Comparison of ENCODE assay signal across 8 cellular contexts in genomic region chr2:10043256-10043905, GRCh38. TPM values are rescaled to one million over a fixed set of nuclear protein-coding genes. Genes with fewer than 3 reads are reported as not detected.
DNase-seq lines count a peak whose midpoint lies in the region; ATAC-seq and TF ChIP-seq lines count a peak whose summit lies in the region.

TSS of gene KLF11 (plus strand) at chr2:10043550. CDS start at chr2:10043717, 167 bp downstream.

- H3K79me2 ChIP-seq in neural cell (replicated peaks; ENCODE audit: insufficient read depth, low read length): no peaks in the 10 kb centered on the region

- TF ChIP-seq RAD21 in neural cell (conservative IDR thresholded peaks at IDR 0.05): no peak

- TF ChIP-seq CTCF in RWPE1 (conservative IDR thresholded peaks at IDR 0.05; ENCODE audit: low read depth) (no peak), fibroblast of villous mesenchyme (IDR thresholded peaks at IDR 0.05; ENCODE audit: insufficient read depth, low read depth, low read length) (no peak), neural cell (IDR thresholded peaks at IDR 0.05; ENCODE audit: poor library complexity, severe bottlenecking) (no peak)

- H3F3A ChIP-seq in neural cell (ENCODE audit: insufficient read depth, low read length, poor library complexity, severe bottlenecking): no peaks in the 10 kb centered on the region

- H3K4me3 ChIP-seq in Jurkat, Clone E6-1 (ENCODE audit: low read length): peak within 1 kb of the TSS; percentile 28
- H3K4me3 ChIP-seq in fibroblast of villous mesenchyme (ENCODE audit: low read depth, low read length) (peak within 1 kb of the TSS; percentile 71), neural cell (ENCODE audit: low read length) (peak within 1 kb of the TSS; percentile 63)

- peak; percentile 51 for ATAC-seq in GM21717 (IDR thresholded peaks at IDR 0.05; ENCODE audit: unreplicated experiment)
- peak; percentile 67 for ATAC-seq in stimulated activated naive CD8-positive, alpha-beta T cell treated with anti-CD3 and anti-CD28 coated beads, Interleukin-15, Interleukin-2, amounts not matched to agents 100 U/mL and 50 U/mL, for 24 hours

- POLR2A ChIA-PET in RWPE1 (lab: Yijun Ruan, JAX; ENCODE audit: low non-redundant PET): interaction anchor here (0.6 kb wide), 1 partner anchor 273 kb away, joined by 3 read pairs; no protein-coding TSS in a partner anchor

- CTCF ChIA-PET in RWPE1 (lab: Yijun Ruan, JAX): interaction anchor here (0.6 to 0.8 kb wide), 2 partner anchors 29 to 391 kb away, joined by 3 read pairs; no protein-coding TSS in a partner anchor

- no peak within 1 kb of the TSS for H2AFZ ChIP-seq in neural cell (ENCODE audit: low read depth, low read length)

- H3K9ac ChIP-seq in neural cell (ENCODE audit: low read length): peak within 1 kb of the TSS; percentile 75

- H3K36me3 ChIP-seq in neural cell (ENCODE audit: insufficient read depth, low read length): no peaks in the 10 kb centered on the region

- no peaks in the 10 kb centered on the region for H3K9me3 ChIP-seq in neural cell (ENCODE audit: low read length)

- H3K9me2 ChIP-seq in neural cell (ENCODE audit: insufficient read depth, low read length): no peaks in the 10 kb centered on the region

- H4K20me1 ChIP-seq in neural cell (ENCODE audit: insufficient read depth): no peaks in the 10 kb centered on the region

- H3K27ac ChIP-seq in RWPE1 (peak within 1 kb of the TSS; percentile 96), neural cell (ENCODE audit: low read length) (no peak within 1 kb of the TSS)

- H3K27me3 ChIP-seq in neural cell (ENCODE audit: insufficient read depth, low read depth, low read length): no peaks in the 10 kb centered on the region

- DNase-seq in D341Med (ENCODE audit: low spot score) (peak; percentile 94), RWPE1 (ENCODE audit: low spot score) (peak; percentile 93), activated gamma-delta T cell treated with Interleukin-2 at 50 U/mL for 16 hours (peak; percentile 72), fibroblast of villous mesenchyme (ENCODE audit: low read depth) (peak; percentile 93)
- DNase-seq in Jurkat, Clone E6-1 (ENCODE audit: low read depth, low spot score): peak; percentile 15
- peak; percentile 80 for DNase-seq in stimulated activated naive CD8-positive, alpha-beta T cell treated with anti-CD3 and anti-CD28 coated beads, Interleukin-15, Interleukin-2, amounts not matched to agents 100 U/mL and 50 U/mL, for 24 hours

- TF ChIP-seq EP300 in neural cell (conservative IDR thresholded peaks at IDR 0.05; ENCODE audit: poor library complexity, severe bottlenecking): no peak

- H3K4me2 ChIP-seq in neural cell (ENCODE audit: low read length): peak within 1 kb of the TSS; percentile 36

TF ChIP-seq in neural cell, 6 proteins besides CTCF, POLR2A, EP300 and RAD21:
- TF ChIP-seq REST (IDR thresholded peaks at IDR 0.05; ENCODE audit: borderline replicate concordance): no peak
- TF ChIP-seq MXI1 (conservative IDR thresholded peaks at IDR 0.05; ENCODE audit: poor library complexity, severe bottlenecking): peak; percentile 72
TF ChIP-seq in neural cell: peak in this region for 1.

RNA-seq across cellular contexts. Expression of gene KLF11, which starts in this region (rescaled TPM):
- 4.6 TPM for polyA plus RNA-seq in Jurkat, Clone E6-1 (2012; ENCODE audit: insufficient read depth, insufficient read length)
- 6.9 and 9.7 TPM in 2 replicates for total RNA-seq in fibroblast of villous mesenchyme
- 5.7 and 7.0 TPM in 2 replicates for polyA plus RNA-seq in neural cell
- polyA minus RNA-seq in neural cell: 8.3 and 9.5 TPM in 2 replicates

Comparison
In these comparisons a context has a peak if more than half of its experiments do, and no peak if none do; other contexts are left out.
1. DNase-seq: peak in every context shown above with its lines; median percentile 94 in D341Med; 93 in RWPE1; 93 in fibroblast of villous mesenchyme; 80 in stimulated activated naive CD8-positive, alpha-beta T cell treated with anti-CD3 and anti-CD28 coated beads, Interleukin-15, Interleukin-2, amounts not matched to agents 100 U/mL and 50 U/mL, for 24 hours; 72 in activated gamma-delta T cell treated with Interleukin-2 at 50 U/mL for 16 hours; 15 in Jurkat, Clone E6-1.